Comparison of ENCODE assay signal across 12 cellular contexts in the genomic region with DNA sequence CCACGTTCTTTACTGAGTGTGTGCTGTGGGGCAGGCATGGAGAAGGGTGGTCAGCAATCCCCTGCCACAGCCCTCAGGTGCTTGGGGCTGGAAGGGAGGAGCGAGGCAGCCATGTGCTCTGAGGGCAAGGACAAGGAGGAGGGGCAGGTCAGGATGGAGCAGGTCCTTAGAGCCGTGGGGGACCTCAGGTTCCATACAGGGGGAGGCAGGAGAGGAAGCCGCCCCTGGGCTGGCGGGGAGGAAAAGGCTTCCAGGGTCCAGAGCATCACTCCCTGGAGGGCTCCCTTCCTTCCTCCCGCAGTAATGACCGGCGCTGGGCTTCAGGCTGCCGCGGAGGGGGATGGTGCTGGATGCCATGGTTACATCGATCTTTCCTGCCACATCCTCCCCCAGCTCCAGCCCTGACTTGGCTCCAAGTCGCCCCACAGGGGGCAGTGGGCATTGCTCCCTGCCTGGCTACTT. TPM values are rescaled to one million over a fixed set of nuclear protein-coding genes. Genes with fewer than 3 reads are reported as not detected.
A peak's percentile ranks its signal among the peaks of the same experiment; 100 is the strongest.
DNase-seq lines count a peak whose midpoint lies in the region; ATAC-seq, FAIRE-seq and TF ChIP-seq lines count a peak whose summit lies in the region.
"Had no signal": no experiment of that assay in that cellular context is flagged by ENCODE, and none has a peak within 500 bp of the region (broad histone marks: within the 10 kb centered on the region; RNA-seq: fewer than 3 reads in every experiment).

No MANE protein-coding gene starts in this region.

- H3K4me3 Mint-ChIP-seq in central memory CD8-positive, alpha-beta T cell: peak overlapping the region; percentile 68

- peaks cover 15% of the 10 kb centered on the region for H3K4me1 Mint-ChIP-seq in central memory CD8-positive, alpha-beta T cell

- H3K36me3 ChIP-seq in mesodermal cell (ENCODE audit: control insufficient read depth, insufficient read depth, low read length): peaks cover 3% of the 10 kb centered on the region

- intact Hi-C loops in Right ventricle myocardium superior (cut with DNase I): no loop called here
- intact Hi-C loops in cardiac septum (cut with DNase I): no loop called here

- H3K9me3 Mint-ChIP-seq in central memory CD8-positive, alpha-beta T cell: no peaks in the 10 kb centered on the region

- H3K4me1 ChIP-seq in mesodermal cell (ENCODE audit: control insufficient read depth, insufficient read depth, low read length, poor library complexity, severe bottlenecking): peaks cover 5% of the 10 kb centered on the region

- no peaks in the 10 kb centered on the region for H3K9me3 ChIP-seq in mesodermal cell (ENCODE audit: control insufficient read depth, low read length)

- FAIRE-seq in urothelium cell line (lab: Jason Lieb, UNC): peak; percentile 48
- FAIRE-seq: small intestine had no signal

- peak; percentile 17 for ATAC-seq in Right ventricle myocardium superior (ENCODE audit: poor library complexity)
- peak; percentile 11 for ATAC-seq in central memory CD8-positive, alpha-beta T cell (replicated peaks; ENCODE audit: extremely low read depth, poor library complexity, severe bottlenecking)
- no peak for ATAC-seq in HG02938 (IDR thresholded peaks at IDR 0.05; ENCODE audit: unreplicated experiment)
- no peak for ATAC-seq in HG03159 (IDR thresholded peaks at IDR 0.05; ENCODE audit: unreplicated experiment)

- peak overlapping the region; percentile 32 for H3K4me3 ChIP-seq in mesodermal cell (ENCODE audit: extremely low read depth, insufficient read depth, low read length, poor library complexity, severe bottlenecking)

- 20 to 23% methylated on average over 4 to 8 of the region's 12 CpGs for WGBS in mesodermal cell (ENCODE audit: insufficient coverage in 2 of 2), 2 experiments

- TF ChIP-seq CTCF in GM10266 (IDR thresholded peaks at IDR 0.05; ENCODE audit: control insufficient read depth, insufficient read depth, low read depth, missing control alignments): no peak

- H3K27ac ChIP-seq in mesodermal cell (ENCODE audit: low read depth, low read length, severe bottlenecking): no peak overlapping the region
- H3K27ac ChIP-seq: epithelial cell of prostate had no signal

- peaks cover 6% of the 10 kb centered on the region for H3K36me3 Mint-ChIP-seq in central memory CD8-positive, alpha-beta T cell (ENCODE audit: insufficient read depth)

- no peak overlapping the region for H3K27ac Mint-ChIP-seq in central memory CD8-positive, alpha-beta T cell (ENCODE audit: low read depth)

- H3K27me3 Mint-ChIP-seq in central memory CD8-positive, alpha-beta T cell: peaks cover 55% of the 10 kb centered on the region

- DNase-seq in Right ventricle myocardium superior (no peak), cardiac septum (ENCODE audit: low spot score) (no peak), urothelium cell line (ENCODE audit: low spot score) (no peak), GM10266 (ENCODE audit: extremely low spot score) (no peak)
- DNase-seq in central memory CD8-positive, alpha-beta T cell (ENCODE audit: low spot score in 2 of 2): no peak
- DNase-seq: activated CD4-positive, alpha-beta T cell treated with anti-CD3 and anti-CD28 coated beads for 4 hours; NCI-H146 had no signal

RNA-seq across cellular contexts. Expression of a gene that starts 6.6 kb away (rescaled TPM):
- total RNA-seq in Right ventricle myocardium superior (1.3 TPM), cardiac septum (1.1 TPM)
- 8.2 TPM for polyA plus RNA-seq in mesodermal cell (2013, experiment 1 of 2)
- 6.8 TPM for polyA plus RNA-seq in mesodermal cell (2013, experiment 2 of 2)

Comparison
In these comparisons a context has a peak if more than half of its experiments do, and no peak if none do; other contexts are left out.
1. ATAC-seq: peak in Right ventricle myocardium superior (single experiment) and central memory CD8-positive, alpha-beta T cell (single experiment); none in HG02938 (single experiment) and HG03159 (single experiment).